Comparison of ENCODE assay signal across 23 cellular contexts in the genomic region with DNA sequence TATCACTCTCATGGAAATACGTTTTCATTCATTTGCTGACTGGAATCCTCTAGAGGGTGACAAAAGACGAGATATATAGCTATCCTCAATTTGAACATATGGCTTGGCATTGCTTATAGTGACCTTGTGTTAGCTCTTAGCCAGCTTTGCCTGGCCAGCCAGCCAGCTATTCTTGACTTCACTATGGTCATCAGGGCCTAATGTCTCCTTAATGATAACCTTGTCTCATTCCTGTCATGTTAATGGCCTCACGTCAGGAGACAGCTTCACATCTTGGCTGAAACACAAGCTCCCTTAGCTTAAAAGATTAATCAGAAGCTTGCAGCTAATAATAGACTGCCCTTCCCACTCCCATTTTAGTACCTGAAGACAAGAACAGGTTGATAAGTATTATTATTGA.
A peak's percentile ranks its signal among the peaks of the same experiment; 100 is the strongest.
DNase-seq lines count a peak whose midpoint lies in the region; ATAC-seq and TF ChIP-seq lines count a peak whose summit lies in the region.
"Had no signal": no experiment of that assay in that cellular context is flagged by ENCODE, and none has a peak within 500 bp of the region (broad histone marks: within the 10 kb centered on the region; RNA-seq: fewer than 3 reads in every experiment).

No MANE protein-coding gene starts in this region.

- no peak overlapping the region for H3K4ac ChIP-seq in IMR-90 (ENCODE audit: low read depth, low read length)

- POLR2A ChIA-PET in IMR-90 (lab: Charles Lee; ENCODE audit: unreplicated experiment) = no interaction called here

- dilution Hi-C loops in IMR-90 (cut with HindIII; ENCODE audit: low sequenced_read_pairs, unreplicated experiment) = no loop called here

- H2AFZ ChIP-seq in IMR-90 (replicated peaks; ENCODE audit: low read length, poor library complexity) = no peak overlapping the region
- H2AFZ ChIP-seq: GM23248 had no signal

- no peak for TF ChIP-seq RAD21 in IMR-90 (IDR thresholded peaks at IDR 0.05; ENCODE audit: low read length)

- no peak overlapping the region for H2BK5ac ChIP-seq in IMR-90 (ENCODE audit: low read depth, low read length, poor library complexity, severe bottlenecking)

- H3K79me1 ChIP-seq in IMR-90 (ENCODE audit: low read depth in 1 of 2, low read length in 2 of 2) = no peaks in the 10 kb centered on the region

- no peak overlapping the region for H3K4me3 Mint-ChIP-seq in activated naive CD8-positive, alpha-beta T cell treated with anti-CD3 and anti-CD28 coated beads, Interleukin-2, amount 50 U/mL, for 24 hours
- H3K4me3 Mint-ChIP-seq: activated CD4-positive, alpha-beta T cell treated with anti-CD3 and anti-CD28 coated beads for 36 hours; activated T-cell treated with anti-CD3 and anti-CD28 coated beads, Interleukin-2, amount 50 U/mL, for 24 hours; memory B cell had no signal

- H3K9me3 ChIP-seq in IMR-90 (ENCODE audit: control insufficient read depth, insufficient read depth, low read length) = no peaks in the 10 kb centered on the region
- H3K9me3 ChIP-seq in right cardiac atrium (ENCODE audit: control insufficient read depth, low read length) = no peaks in the 10 kb centered on the region
- H3K9me3 ChIP-seq: colonic mucosa had no signal

- CTCF ChIA-PET in IMR-90 (lab: Yijun Ruan, JAX) = interaction anchor here (1.3 kb wide), 1 partner anchor 10 kb away, joined by 3 read pairs; no protein-coding TSS in a partner anchor

- H2AK5ac ChIP-seq in IMR-90 (ENCODE audit: low read depth, low read length) = no peak overlapping the region

- peaks cover 18% of the 10 kb centered on the region for H3K9me3 Mint-ChIP-seq in activated naive CD8-positive, alpha-beta T cell treated with anti-CD3 and anti-CD28 coated beads, Interleukin-2, amount 50 U/mL, for 24 hours

- H3K27me3 ChIP-seq in IMR-90 (ENCODE audit: control insufficient read depth, insufficient read depth, low read length) (no peaks in the 10 kb centered on the region), right cardiac atrium (ENCODE audit: control insufficient read depth, insufficient read depth) (no peaks in the 10 kb centered on the region)
- H3K27me3 ChIP-seq: brain microvascular endothelial cell, colonic mucosa, foreskin keratinocyte had no signal

- H4K5ac ChIP-seq in IMR-90 (ENCODE audit: low read depth, low read length) = no peak overlapping the region

- no peak overlapping the region for H3K4me2 ChIP-seq in IMR-90 (ENCODE audit: low read depth, low read length)

- H3K4me3 ChIP-seq in IMR-90 (ENCODE audit: insufficient read depth, low read depth, low read length) (no peak overlapping the region), choroid plexus epithelial cell (ENCODE audit: low read depth, low read length) (no peak overlapping the region), right cardiac atrium (ENCODE audit: low read length) (no peak overlapping the region)
- H3K4me3 ChIP-seq: colonic mucosa, GM23248 had no signal

- H3K9me1 ChIP-seq in IMR-90 (ENCODE audit: insufficient read depth, low read length) = no peaks in the 10 kb centered on the region

- no peak for DNase-seq in IMR-90
- peak; percentile 73 for DNase-seq in NCI-H2227 treated with DMSO at 0.1 percent for 48 hours (lab: John Stamatoyannopoulos, UW)
- DNase-seq in choroid plexus epithelial cell (ENCODE audit: low read depth) = peak; percentile 15
- DNase-seq in right cardiac atrium = peak in 2 of 3 donors; percentile 35 to 51
- DNase-seq in activated naive CD8-positive, alpha-beta T cell treated with anti-CD3 and anti-CD28 coated beads, Interleukin-2, amount 50 U/mL, for 24 hours = no peak
- no peak for DNase-seq in NCI-H2196 treated with DMSO at 0.1 percent for 48 hours (lab: John Stamatoyannopoulos, UW; ENCODE audit: unreplicated experiment)
- no peak for DNase-seq in NOMO-1 (lab: John Stamatoyannopoulos, UW; ENCODE audit: unreplicated experiment in 2 of 2)
- DNase-seq: activated CD4-positive, alpha-beta T cell treated with anti-CD3 and anti-CD28 coated beads for 36 hours; activated CD8-positive, alpha-beta memory T cell treated with anti-CD3 and anti-CD28 coated beads for 24 hours; activated T-cell treated with anti-CD3 and anti-CD28 coated beads, Interleukin-2, amount 50 U/mL, for 24 hours; brain microvascular endothelial cell; colonic mucosa; effector memory CD4-positive, alpha-beta T cell; erythroblast; foreskin keratinocyte; GM23248; NCI-H146; NCI-H526 treated with DMSO at 0.1 percent for 48 hours; posterior cingulate gyrus; stimulated activated naive CD4-positive, alpha-beta T cell treated with Interleukin-2 at 50 U/mL for 16 hours had no signal

- intact Hi-C loops in IMR-90 (cut with micrococcal nuclease) (no loop called here), right cardiac atrium (cut with DNase I) (no loop called here)

- H2AK9ac ChIP-seq in IMR-90 (replicated peaks; ENCODE audit: low read depth, low read length, poor library complexity) = no peak overlapping the region

- H2BK15ac ChIP-seq in IMR-90 (ENCODE audit: low read depth, low read length) = no peak overlapping the region

- H3K23ac ChIP-seq in IMR-90 (ENCODE audit: low read depth, low read length) = no peak overlapping the region

- no peak overlapping the region for H4K8ac ChIP-seq in IMR-90 (ENCODE audit: low read depth in 2 of 2, low read length in 2 of 2)

- H4K20me1 ChIP-seq in IMR-90 (ENCODE audit: insufficient read depth, low read length) = no peaks in the 10 kb centered on the region

- no peak overlapping the region for H3K18ac ChIP-seq in IMR-90 (ENCODE audit: low read depth, low read length)

- no peak overlapping the region for H3K9ac ChIP-seq in IMR-90 (ENCODE audit: low read depth, low read length)
- H3K9ac ChIP-seq: GM23248 had no signal

- H3K14ac ChIP-seq in IMR-90 (replicated peaks; ENCODE audit: low read depth, low read length) = no peak overlapping the region

- H3K27ac Mint-ChIP-seq in activated naive CD8-positive, alpha-beta T cell treated with anti-CD3 and anti-CD28 coated beads, Interleukin-2, amount 50 U/mL, for 24 hours = no peak overlapping the region
- H3K27ac Mint-ChIP-seq: activated CD4-positive, alpha-beta T cell treated with anti-CD3 and anti-CD28 coated beads for 36 hours; activated T-cell treated with anti-CD3 and anti-CD28 coated beads, Interleukin-2, amount 50 U/mL, for 24 hours; memory B cell had no signal

- in situ Hi-C loops in IMR-90 (cut with MboI; ENCODE audit: low sequenced_read_pairs) = no loop called here

- 0 out of 2 replicates have a peak, but pooled peaks have one; percentile 1 for TF ChIP-seq CTCF in IMR-90 (conservative IDR thresholded peaks at IDR 0.05; ENCODE audit: low read depth, low read length)
- TF ChIP-seq CTCF in choroid plexus epithelial cell (conservative IDR thresholded peaks at IDR 0.05; ENCODE audit: low read depth, low read length) = no peak

- H3K36me3 Mint-ChIP-seq in activated naive CD8-positive, alpha-beta T cell treated with anti-CD3 and anti-CD28 coated beads, Interleukin-2, amount 50 U/mL, for 24 hours (ENCODE audit: low read depth) = no peaks in the 10 kb centered on the region
- H3K36me3 Mint-ChIP-seq: memory B cell had no signal

- H2BK120ac ChIP-seq in IMR-90 (ENCODE audit: low read depth, low read length) = no peak overlapping the region

- H3K4me1 Mint-ChIP-seq in activated naive CD8-positive, alpha-beta T cell treated with anti-CD3 and anti-CD28 coated beads, Interleukin-2, amount 50 U/mL, for 24 hours = no peaks in the 10 kb centered on the region
- H3K4me1 Mint-ChIP-seq: activated CD4-positive, alpha-beta T cell treated with anti-CD3 and anti-CD28 coated beads for 36 hours; memory B cell had no signal

- H3K4me1 ChIP-seq in IMR-90 (ENCODE audit: control insufficient read depth, insufficient read depth, low read length) (no peaks in the 10 kb centered on the region), right cardiac atrium (ENCODE audit: control insufficient read depth, insufficient read depth, low read length) (no peaks in the 10 kb centered on the region)
- H3K4me1 ChIP-seq: colonic mucosa, foreskin keratinocyte had no signal

- ATAC-seq in IMR-90 (ENCODE audit: low read depth) (no peak), right cardiac atrium (peak; percentile 83 to 84)
- ATAC-seq in activated naive CD8-positive, alpha-beta T cell treated with anti-CD3 and anti-CD28 coated beads, Interleukin-2, amount 50 U/mL, for 24 hours = no peak
- ATAC-seq: activated CD4-positive, alpha-beta T cell treated with anti-CD3 and anti-CD28 coated beads for 36 hours; foreskin keratinocyte had no signal

- no CpG with 5 or more reads among the region's 3 CpGs for WGBS in IMR-90 (ENCODE audit: extremely low coverage in 2 of 2, insufficient read length in 1 of 2), 2 experiments
- WGBS in right cardiac atrium = 28% methylated on average over 3 of the region's 3 CpGs

- TF ChIP-seq POLR2A in IMR-90 (IDR thresholded peaks at IDR 0.05; ENCODE audit: low read depth, low read length) = no peak

- no peak overlapping the region for H2BK20ac ChIP-seq in IMR-90 (ENCODE audit: low read depth, low read length)

- no peak overlapping the region for H4K91ac ChIP-seq in IMR-90 (ENCODE audit: insufficient read depth, low read depth, low read length)

- H3K27me3 Mint-ChIP-seq in activated naive CD8-positive, alpha-beta T cell treated with anti-CD3 and anti-CD28 coated beads, Interleukin-2, amount 50 U/mL, for 24 hours = no peaks in the 10 kb centered on the region
- H3K27me3 Mint-ChIP-seq: activated CD4-positive, alpha-beta T cell treated with anti-CD3 and anti-CD28 coated beads for 36 hours; activated T-cell treated with anti-CD3 and anti-CD28 coated beads, Interleukin-2, amount 50 U/mL, for 24 hours; memory B cell had no signal

- BruUV-seq in IMR-90 (replicated peaks; lab: Mats Ljungman, UMichigan) = no TSS peak

- no peaks in the 10 kb centered on the region for H3K36me3 ChIP-seq in IMR-90 (ENCODE audit: control insufficient read depth, insufficient read depth, low read length)
- H3K36me3 ChIP-seq: brain microvascular endothelial cell, colonic mucosa had no signal

- H3K27ac ChIP-seq in IMR-90 (ENCODE audit: insufficient read depth, low read length) (no peak overlapping the region), right cardiac atrium (ENCODE audit: low read length) (no peak overlapping the region)
- H3K27ac ChIP-seq: brain microvascular endothelial cell, C4-2B, colonic mucosa, foreskin keratinocyte, GM23248, HL-60 had no signal

- H3K56ac ChIP-seq in IMR-90 (ENCODE audit: extremely low read depth, insufficient read depth, low read length) = no peak overlapping the region

TF ChIP-seq in IMR-90, 13 proteins besides CTCF, POLR2A, EP300 and RAD21 (continues in another document):
- TF ChIP-seq BHLHE40 (IDR thresholded peaks at IDR 0.05; ENCODE audit: low read depth, low read length) (no peak), NFE2L2 (IDR thresholded peaks at IDR 0.05; ENCODE audit: low read depth, low read length) (no peak), RCOR1 (IDR thresholded peaks at IDR 0.05; ENCODE audit: insufficient replicate concordance, low read length) (no peak), SMC3 (IDR thresholded peaks at IDR 0.05; ENCODE audit: low read depth, low read length) (no peak), RFX5 (IDR thresholded peaks at IDR 0.05; ENCODE audit: low read depth, low read length) (no peak)

Comparison
In these comparisons a context has a peak if more than half of its experiments do, and no peak if none do; other contexts are left out.
1. ATAC-seq: peak in right cardiac atrium (2 of 2); none in IMR-90 (single experiment) and activated naive CD8-positive, alpha-beta T cell treated with anti-CD3 and anti-CD28 coated beads, Interleukin-2, amount 50 U/mL, for 24 hours (single experiment).
2. DNase-seq: peak in NCI-H2227 treated with DMSO at 0.1 percent for 48 hours (single experiment), choroid plexus epithelial cell (single experiment) and right cardiac atrium (2 of 3); none in IMR-90 (single experiment), activated naive CD8-positive, alpha-beta T cell treated with anti-CD3 and anti-CD28 coated beads, Interleukin-2, amount 50 U/mL, for 24 hours (single experiment), NCI-H2196 treated with DMSO at 0.1 percent for 48 hours (single experiment) and NOMO-1 (0 of 2).